Comparison of ENCODE assay signal across 13 cellular contexts in the genomic region with DNA sequence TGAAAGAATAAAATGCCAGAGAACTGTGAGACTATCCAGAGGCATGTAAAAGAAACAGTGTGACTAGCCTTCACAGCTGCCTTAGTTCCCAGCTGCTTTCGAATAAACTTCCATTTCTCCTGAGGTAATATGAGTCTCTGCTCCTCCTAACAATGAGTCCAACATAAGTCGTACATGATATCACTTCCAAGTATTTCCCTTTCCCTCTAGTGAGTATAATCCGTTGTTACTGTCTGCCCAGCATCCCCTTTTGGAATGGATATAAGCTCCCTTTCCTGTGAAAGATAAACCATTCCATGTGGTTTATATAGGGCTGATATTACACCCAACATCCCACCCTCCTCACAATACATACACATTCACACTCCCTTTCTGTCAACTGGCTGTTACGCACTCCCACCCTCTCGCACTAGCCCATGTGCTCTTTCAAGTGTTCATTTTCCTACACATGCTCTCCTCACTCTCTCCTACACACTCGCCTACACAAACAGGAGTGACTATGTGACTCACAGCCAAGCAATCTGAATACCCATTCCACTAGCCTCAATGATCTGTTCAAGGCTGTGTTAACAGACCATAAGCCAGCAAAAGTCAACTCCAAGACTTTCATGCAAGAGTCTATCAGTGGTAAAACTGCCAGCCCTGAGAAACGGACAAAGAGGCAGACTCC. TPM values are rescaled to one million over a fixed set of nuclear protein-coding genes. Genes with fewer than 3 reads are reported as not detected.
A peak's percentile ranks its signal among the peaks of the same experiment; 100 is the strongest.
DNase-seq lines count a peak whose midpoint lies in the region; ATAC-seq, FAIRE-seq and TF ChIP-seq lines count a peak whose summit lies in the region.
"Had no signal": no experiment of that assay in that cellular context is flagged by ENCODE, and none has a peak within 500 bp of the region (broad histone marks: within the 10 kb centered on the region; RNA-seq: fewer than 3 reads in every experiment).

No MANE protein-coding gene starts in this region.

- POLR2A ChIA-PET in BJ (lab: Charles Lee) = no interaction called here
- POLR2A ChIA-PET in CD8-positive, alpha-beta memory T cell (lab: Charles Lee) = interaction anchor here (0.7 kb wide), 1 partner anchor 69 kb away, joined by 6 read pairs; no protein-coding TSS in a partner anchor

- H3K9me3 Mint-ChIP-seq in nephron progenitor cell = no peaks in the 10 kb centered on the region
- H3K9me3 Mint-ChIP-seq in CD8-positive, alpha-beta memory T cell = no peaks in the 10 kb centered on the region
- H3K9me3 Mint-ChIP-seq: memory B cell had no signal

- H3K4me3 Mint-ChIP-seq in nephron progenitor cell = no peak overlapping the region
- peak overlapping the region in 1 of 7 donors; percentile 36 for H3K4me3 Mint-ChIP-seq in CD8-positive, alpha-beta memory T cell
- H3K4me3 Mint-ChIP-seq: memory B cell had no signal

- ATAC-seq in omental fat pad (ENCODE audit: low FRiP score) = no peak
- no peak for ATAC-seq in HG03095 (IDR thresholded peaks at IDR 0.05; ENCODE audit: unreplicated experiment)
- ATAC-seq: esophagus mucosa had no signal

- no peak for TF ChIP-seq CTCF in BJ (IDR thresholded peaks at IDR 0.05; ENCODE audit: insufficient read depth, low read depth, low read length)
- no peak for TF ChIP-seq CTCF in bronchial epithelial cell (IDR thresholded peaks at IDR 0.05; ENCODE audit: insufficient read depth, low read length, severe bottlenecking)
- TF ChIP-seq CTCF in nephron progenitor cell (IDR thresholded peaks at IDR 0.05) = no peak
- TF ChIP-seq CTCF in omental fat pad (IDR thresholded peaks at IDR 0.05) = no peak
- no peak for TF ChIP-seq CTCF in D721Med (IDR thresholded peaks at IDR 0.05; ENCODE audit: insufficient read depth, missing control alignments)

- peak; percentile 12 for DNase-seq in BJ (ENCODE audit: low read depth)
- DNase-seq in HK-2 (ENCODE audit: unreplicated experiment) = peak; percentile 6
- peak; percentile 70 for DNase-seq in bronchial epithelial cell (ENCODE audit: low read depth)
- no peak for DNase-seq in nephron progenitor cell
- no peak for DNase-seq in omental fat pad (ENCODE audit: low spot score)
- DNase-seq in CD8-positive, alpha-beta memory T cell = no peak
- no peak for DNase-seq in D721Med (ENCODE audit: insufficient read length, low spot score)
- DNase-seq: activated effector memory CD4-positive, alpha-beta T cell treated with anti-CD3 and anti-CD28 coated beads, Interleukin-2, amount 50 U/mL, for 16 hours; NCI-H82; uterus had no signal

- H3K27me3 Mint-ChIP-seq in nephron progenitor cell (ENCODE audit: low read depth, poor library complexity) = no peaks in the 10 kb centered on the region
- no peaks in the 10 kb centered on the region for H3K27me3 Mint-ChIP-seq in CD8-positive, alpha-beta memory T cell
- H3K27me3 Mint-ChIP-seq: memory B cell had no signal

- CTCF ChIA-PET in BJ (lab: Yijun Ruan, JAX) = no interaction called here
- CTCF ChIA-PET in CD8-positive, alpha-beta memory T cell (lab: Charles Lee) = interaction anchor here (1.2 kb wide), 1 partner anchor 10 kb away, joined by 3 read pairs; no protein-coding TSS in a partner anchor

- no peaks in the 10 kb centered on the region for H3K36me3 ChIP-seq in BJ (ENCODE audit: control insufficient read depth, insufficient read depth, low read length)
- H3K36me3 ChIP-seq in bronchial epithelial cell (ENCODE audit: control insufficient read depth, insufficient read depth, low read length) = no peaks in the 10 kb centered on the region
- H3K36me3 ChIP-seq in CD8-positive, alpha-beta memory T cell (ENCODE audit: insufficient read depth, low read length) = peaks cover 13% of the 10 kb centered on the region
- H3K36me3 ChIP-seq: uterus had no signal

- H3K27ac Mint-ChIP-seq in nephron progenitor cell = peak overlapping the region; percentile 14
- H3K27ac Mint-ChIP-seq in CD8-positive, alpha-beta memory T cell = peak overlapping the region in 2 of 8 donors; percentile 7 to 14
- H3K27ac Mint-ChIP-seq: memory B cell had no signal

- peaks cover 26% of the 10 kb centered on the region for H3K4me1 ChIP-seq in CD8-positive, alpha-beta memory T cell (ENCODE audit: insufficient read depth, low read length)

- H3K27me3 ChIP-seq in BJ (ENCODE audit: control insufficient read depth, insufficient read depth, low read length) = no peaks in the 10 kb centered on the region
- no peaks in the 10 kb centered on the region for H3K27me3 ChIP-seq in bronchial epithelial cell (ENCODE audit: control insufficient read depth, insufficient read depth, low read length)
- no peaks in the 10 kb centered on the region for H3K27me3 ChIP-seq in CD8-positive, alpha-beta memory T cell (ENCODE audit: insufficient read depth, low read length, poor library complexity, severe bottlenecking)
- H3K27me3 ChIP-seq: uterus had no signal

- H3K4me1 Mint-ChIP-seq in nephron progenitor cell = peaks cover 25% of the 10 kb centered on the region
- H3K4me1 Mint-ChIP-seq in CD8-positive, alpha-beta memory T cell = peaks cover 61 to 86% (median 84%) of the 10 kb centered on the region in 3 donors

- FAIRE-seq in bronchial epithelial cell (lab: Jason Lieb, UNC) (peak; percentile 52), D721Med (lab: Jason Lieb, UNC) (no peak)

- H3K36me3 Mint-ChIP-seq in nephron progenitor cell (ENCODE audit: low read depth) = peaks cover 57% of the 10 kb centered on the region
- peaks cover 5 to 76% (median 25%) of the 10 kb centered on the region in 3 donors for H3K36me3 Mint-ChIP-seq in CD8-positive, alpha-beta memory T cell

- H3K4me3 ChIP-seq in BJ (ENCODE audit: low read depth, low read length) (no peak overlapping the region), bronchial epithelial cell (ENCODE audit: low read depth, low read length) (no peak overlapping the region)
- H3K4me3 ChIP-seq in CD8-positive, alpha-beta memory T cell (ENCODE audit: low read length) = no peak overlapping the region
- H3K4me3 ChIP-seq: uterus had no signal

- H3K9me3 ChIP-seq in CD8-positive, alpha-beta memory T cell (ENCODE audit: low read length) = no peaks in the 10 kb centered on the region
- H3K9me3 ChIP-seq: uterus had no signal

- no peak overlapping the region for H3K27ac ChIP-seq in CD8-positive, alpha-beta memory T cell (ENCODE audit: low read depth, low read length)
- H3K27ac ChIP-seq: uterus had no signal

RNA-seq across cellular contexts. Expression of gene NAF1, which starts 5.0 kb away (rescaled TPM):
- polyA plus RNA-seq in BJ (2011; rRNA removed) = 3.7 and 6.0 TPM in 2 replicates
- 4.5 TPM in 2 replicates for polyA minus RNA-seq in BJ (2011; rRNA and poly(A)+ RNA removed)
- 6.1 and 6.5 TPM in 2 replicates for total RNA-seq in bronchial epithelial cell
- 10 to 100 TPM; 18.8 to 73.4 (median 30.4) TPM for total RNA-seq in omental fat pad
- 10 to 100 TPM; 30.7 to 32.6 TPM for total RNA-seq in CD8-positive, alpha-beta memory T cell
- 3.5 TPM for polyA plus RNA-seq in CD8-positive, alpha-beta memory T cell

Comparison
In these comparisons a context has a peak if more than half of its experiments do, and no peak if none do; other contexts are left out.
1. DNase-seq: peak in BJ (single experiment), HK-2 (single experiment) and bronchial epithelial cell (single experiment); none in nephron progenitor cell (single experiment), omental fat pad (single experiment), CD8-positive, alpha-beta memory T cell (0 of 5) and D721Med (single experiment).